ENCODE assay signal across 15 cellular contexts in the genomic region with DNA sequence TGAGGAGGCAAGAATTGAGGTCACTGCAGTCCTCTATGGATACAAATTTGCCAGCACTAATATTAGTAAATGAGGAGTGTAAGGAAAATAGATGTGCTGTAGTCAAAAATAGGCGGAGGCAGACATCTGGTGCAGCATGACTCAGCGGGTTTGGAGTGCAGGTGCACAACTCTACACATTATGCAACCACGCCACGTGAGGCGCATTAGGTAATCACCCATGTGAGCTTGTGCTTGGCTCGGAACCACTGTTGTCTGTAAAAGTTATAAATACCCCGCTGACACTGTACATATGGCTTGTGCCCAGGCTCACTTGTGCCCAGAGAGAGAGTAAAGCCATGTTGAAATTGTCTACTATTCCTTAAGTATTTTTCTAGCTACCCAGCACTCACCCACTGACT.
A peak's percentile ranks its signal among the peaks of the same experiment; 100 is the strongest.
DNase-seq lines count a peak whose midpoint lies in the region; ATAC-seq and TF ChIP-seq lines count a peak whose summit lies in the region.
"Had no signal": no experiment of that assay in that cellular context is flagged by ENCODE, and none has a peak within 500 bp of the region (broad histone marks: within the 10 kb centered on the region; RNA-seq: fewer than 3 reads in every experiment).

No MANE protein-coding gene starts in this region.

- no peaks in the 10 kb centered on the region for H3K36me3 ChIP-seq in body of pancreas (replicated peaks in 1 of 2; ENCODE audit: insufficient read depth in 1 of 2, low read depth in 2 of 2)
- H3K36me3 ChIP-seq: MG63 had no signal

- H3K36me3 Mint-ChIP-seq in type B pancreatic cell: no peaks in the 10 kb centered on the region
- H3K36me3 Mint-ChIP-seq: natural killer cell had no signal

- peak; percentile 58 for DNase-seq in NCI-H2029 (lab: John Stamatoyannopoulos, UW)
- DNase-seq in NCI-H2029 treated with DMSO at 0.1 percent for 48 hours (lab: John Stamatoyannopoulos, UW): no peak
- peak; percentile 41 for DNase-seq in LHCN-M2 (ENCODE audit: low read depth)
- DNase-seq in body of pancreas: peak; percentile 38 to 95 (median 72)
- peak; percentile 81 for DNase-seq in myocyte (ENCODE audit: low read depth)
- DNase-seq in type B pancreatic cell (ENCODE audit: extremely low spot score, unreplicated experiment): no peak
- no peak for DNase-seq in foreskin fibroblast
- DNase-seq: activated T-cell treated with anti-CD3 and anti-CD28 coated beads, Interleukin-2, amount 50 U/mL, for 24 hours; MG63; natural killer cell; NCI-H524 treated with DMSO at 0.1 percent for 48 hours; SK-N-SH; testis had no signal

- no peak for TF ChIP-seq POLR2A in body of pancreas (IDR thresholded peaks at IDR 0.05)

- no peak overlapping the region for H3K27ac Mint-ChIP-seq in type B pancreatic cell
- H3K27ac Mint-ChIP-seq: activated T-cell treated with anti-CD3 and anti-CD28 coated beads, Interleukin-2, amount 50 U/mL, for 24 hours; natural killer cell had no signal

- ATAC-seq in body of pancreas: peak; percentile 89
- no peak for ATAC-seq in GM21390 (IDR thresholded peaks at IDR 0.05; ENCODE audit: unreplicated experiment)
- ATAC-seq: natural killer cell had no signal

- H3K9me3 ChIP-seq in body of pancreas: peaks cover 0 to 4% (median 0%) of the 10 kb centered on the region in 3 donors
- H3K9me3 ChIP-seq: MG63, SK-N-SH, testis had no signal

- no peaks in the 10 kb centered on the region for H3K4me1 ChIP-seq in body of pancreas
- H3K4me1 ChIP-seq: testis had no signal

- H3K4me3 ChIP-seq in body of pancreas (no peak overlapping the region), foreskin fibroblast (ENCODE audit: low read depth in 1 of 2, low read length in 2 of 2) (no peak overlapping the region)
- H3K4me3 ChIP-seq: MG63, skin epidermis, testis had no signal

- no peak overlapping the region for H3K4me3 Mint-ChIP-seq in type B pancreatic cell
- H3K4me3 Mint-ChIP-seq: activated T-cell treated with anti-CD3 and anti-CD28 coated beads, Interleukin-2, amount 50 U/mL, for 24 hours; natural killer cell had no signal

- no peaks in the 10 kb centered on the region for H3K27me3 ChIP-seq in body of pancreas
- H3K27me3 ChIP-seq: MG63, testis had no signal

- TF ChIP-seq CTCF in body of pancreas (IDR thresholded peaks at IDR 0.05) (no peak), type B pancreatic cell (conservative IDR thresholded peaks at IDR 0.05) (no peak), foreskin fibroblast (IDR thresholded peaks at IDR 0.05; ENCODE audit: low read depth, low read length) (no peak)

- H3K27ac ChIP-seq in body of pancreas: peak overlapping the region in 1 of 4 donors; percentile 69
- H3K27ac ChIP-seq: skin epidermis, testis had no signal

- intact Hi-C loops in body of pancreas (cut with DNase I): no loop called here

- no peaks in the 10 kb centered on the region for H3K4me1 Mint-ChIP-seq in type B pancreatic cell (ENCODE audit: unreplicated experiment)
- H3K4me1 Mint-ChIP-seq: natural killer cell had no signal

- H3K27me3 Mint-ChIP-seq in type B pancreatic cell: no peaks in the 10 kb centered on the region
- H3K27me3 Mint-ChIP-seq: activated T-cell treated with anti-CD3 and anti-CD28 coated beads, Interleukin-2, amount 50 U/mL, for 24 hours had no signal

- H3K9me3 Mint-ChIP-seq in type B pancreatic cell: peaks cover 17% of the 10 kb centered on the region

- 49 to 86% methylated on average over 7 of the region's 7 CpGs for WGBS in body of pancreas, 2 donors

Comparison
In these comparisons a context has a peak if more than half of its experiments do, and no peak if none do; other contexts are left out.
1. DNase-seq: peak in NCI-H2029 (single experiment), LHCN-M2 (single experiment), body of pancreas (4 of 4) and myocyte (single experiment); none in NCI-H2029 treated with DMSO at 0.1 percent for 48 hours (single experiment), type B pancreatic cell (single experiment) and foreskin fibroblast (0 of 2).